In genomic region chr1:88375977-88376376, GRCh38 we compare ENCODE assay signal across 24 cellular contexts.
"Had no signal": no experiment of that assay in that cellular context is flagged by ENCODE, and none has a peak within 500 bp of the region (broad histone marks: within the 10 kb centered on the region; RNA-seq: fewer than 3 reads in every experiment).

No MANE protein-coding gene starts in this region.

- H3K9me3 ChIP-seq: Peyer's patch, SJSA1, SK-N-SH had no signal

- H3K4me1 ChIP-seq: Peyer's patch, SJSA1 had no signal

- H3K4me3 ChIP-seq: Peyer's patch, SJSA1 had no signal

- DNase-seq: Karpas-422, KBM-7, MM.1S, NCI-H1092, NCI-H1694 treated with DMSO at 0.1 percent for 48 hours, NCI-H187 treated with DMSO at 0.1 percent for 48 hours, NCI-H2029, NCI-H2081, NCI-H2107, NCI-H2171, NCI-H226, NCI-H446 treated with DMSO at 0.1 percent for 48 hours, NCI-H524, NCI-H526, NCI-H82, OCI-M1, PC-3, Peyer's patch, Right ventricle myocardium superior, RPMI8226, SK-N-SH, SW 1271 had no signal

- ATAC-seq: PC-3 had no signal

- H3K36me3 ChIP-seq: Peyer's patch, SJSA1 had no signal

- H3K27ac ChIP-seq: KMS-11, Peyer's patch, SJSA1 had no signal

- H3K27me3 ChIP-seq: Peyer's patch, SJSA1 had no signal
